In the genomic region with DNA sequence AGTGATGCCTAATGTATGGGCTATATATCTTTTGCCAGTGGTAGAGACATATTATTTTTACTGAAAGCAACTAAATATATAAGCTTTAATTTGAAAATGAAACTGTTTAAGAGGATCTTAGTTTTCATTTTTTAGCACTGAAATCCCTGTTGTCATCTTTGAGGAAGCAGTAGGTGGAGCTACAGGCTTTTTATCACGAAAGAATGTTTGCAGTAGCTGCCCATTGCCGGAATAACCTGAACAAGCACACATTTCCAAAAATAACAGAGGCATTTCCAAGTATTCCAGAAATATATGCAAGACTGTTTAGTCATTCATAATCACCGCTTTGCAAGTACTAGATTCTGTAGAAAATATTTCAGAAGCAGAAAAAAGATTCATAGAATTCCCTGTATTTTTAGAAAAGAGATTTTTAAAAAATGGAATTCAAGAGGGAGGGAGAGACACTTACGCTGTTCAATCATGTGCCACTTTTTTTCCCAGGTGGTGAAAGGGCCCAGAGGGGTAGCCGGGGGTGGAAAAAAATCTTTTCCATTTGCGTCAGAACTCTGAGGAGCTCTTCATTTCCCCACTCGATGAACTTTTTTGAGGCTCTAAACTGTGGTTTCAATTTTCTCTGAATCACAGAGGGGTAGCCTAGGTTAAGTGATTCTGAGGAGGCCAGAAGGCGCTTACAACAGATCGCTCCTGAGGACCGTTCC, we compare ENCODE assay signal across 1 cellular context.
TF ChIP-seq lines count a peak whose summit lies in the region.

No MANE protein-coding gene starts in this region.

TF ChIP-seq in endothelial cell of umbilical vein, 7 proteins besides CTCF, POLR2A, EP300 and RAD21 (continued from another document):
- TF ChIP-seq EZH2 (IDR thresholded peaks at IDR 0.05; ENCODE audit: borderline replicate concordance, low read depth, low read length, severe bottlenecking) (no peak), JUN (IDR thresholded peaks at IDR 0.05; ENCODE audit: borderline replicate concordance, insufficient read depth, insufficient read length, low read depth) (no peak)
